13 cellular contexts compared by ENCODE assay signal in genomic region chr17:7226721-7227710, GRCh38.
"Had no signal": no experiment of that assay in that cellular context is flagged by ENCODE, and none has a peak within 500 bp of the region (broad histone marks: within the 10 kb centered on the region; RNA-seq: fewer than 3 reads in every experiment).

No MANE protein-coding gene starts in this region.

- H3K4me3 Mint-ChIP-seq: activated naive CD4-positive, alpha-beta T cell treated with anti-CD3 and anti-CD28 coated beads for 36 hours; stimulated activated memory B cell treated with anti-CD40 and anti-IgM and Interleukin-4, amounts not matched to agents 10 μg/mL and 1 μg/mL and 100 μg/mL, for 72 hours had no signal

- H3K4me3 ChIP-seq: coronary artery, pancreas, SJCRH30, transverse colon had no signal

- H3K27me3 Mint-ChIP-seq: activated T-helper 17 cell treated with anti-CD3 and anti-CD28 coated beads, Interleukin-2, amount 50 U/mL, for 72 hours; naive B cell; stimulated activated memory B cell treated with anti-CD40 and anti-IgM and Interleukin-4, amounts not matched to agents 10 μg/mL and 1 μg/mL and 100 μg/mL, for 72 hours had no signal

- H3K4me1 ChIP-seq: SJCRH30 had no signal

- DNase-seq: activated CD4-positive, alpha-beta T cell treated with anti-CD3 and anti-CD28 coated beads, Interleukin-2, amount 50 U/mL, for 1 hour; activated CD4-positive, CD25-positive, alpha-beta regulatory T cell; activated naive CD4-positive, alpha-beta T cell treated with anti-CD3 and anti-CD28 coated beads for 36 hours; effector CD4-positive, alpha-beta T cell; naive B cell; SJCRH30; stimulated activated CD4-positive, alpha-beta T cell treated with anti-CD3 and anti-CD28 coated beads, Interleukin-12 subunit alpha, Interleukin-12 subunit beta, amount 100 ng/mL, for 4 hours; stimulated activated CD4-positive, alpha-beta T cell treated with anti-CD3 and anti-CD28 coated beads, Interleukin-2, amount 100 ng/mL, for 24 hours; transverse colon had no signal

- H3K9me3 ChIP-seq: pancreas, SJCRH30, transverse colon had no signal

- H3K9me3 Mint-ChIP-seq: activated naive CD4-positive, alpha-beta T cell treated with anti-CD3 and anti-CD28 coated beads for 36 hours; activated T-helper 17 cell treated with anti-CD3 and anti-CD28 coated beads, Interleukin-2, amount 50 U/mL, for 72 hours; naive B cell; stimulated activated memory B cell treated with anti-CD40 and anti-IgM and Interleukin-4, amounts not matched to agents 10 μg/mL and 1 μg/mL and 100 μg/mL, for 72 hours had no signal

- H3K27ac Mint-ChIP-seq: activated naive CD4-positive, alpha-beta T cell treated with anti-CD3 and anti-CD28 coated beads for 36 hours; naive B cell; stimulated activated memory B cell treated with anti-CD40 and anti-IgM and Interleukin-4, amounts not matched to agents 10 μg/mL and 1 μg/mL and 100 μg/mL, for 72 hours had no signal

- H3K27ac ChIP-seq: coronary artery, pancreas, SJCRH30, transverse colon had no signal

- H3K27me3 ChIP-seq: pancreas, SJCRH30, transverse colon had no signal
